ENCODE assay signal across 8 cellular contexts in genomic region chr6:16964553-16965499, GRCh38.
DNase-seq lines count a peak whose midpoint lies in the region; ATAC-seq and TF ChIP-seq lines count a peak whose summit lies in the region.

No MANE protein-coding gene starts in this region.

- H3K27ac ChIP-seq in breast epithelium: no peak overlapping the region

- H3K4me3 ChIP-seq in WI38 (ENCODE audit: low read depth, low read length) (no peak overlapping the region), breast epithelium (peak overlapping the region in 1 of 3 donors; percentile 40)

- no peaks in the 10 kb centered on the region for H3K36me3 Mint-ChIP-seq in immature natural killer cell

- H3K27me3 Mint-ChIP-seq in immature natural killer cell (ENCODE audit: low read depth in 3 of 3): peaks cover 3 to 14% (median 7%) of the 10 kb centered on the region in 3 donors

- H3K36me3 ChIP-seq in breast epithelium: no peaks in the 10 kb centered on the region

- peak; percentile 90 for ATAC-seq in HG02642 (IDR thresholded peaks at IDR 0.05; ENCODE audit: poor library complexity, unreplicated experiment)
- ATAC-seq in HG02970 (IDR thresholded peaks at IDR 0.05; ENCODE audit: low FRiP score, unreplicated experiment): no peak

- peaks cover 0 to 3% of the 10 kb centered on the region in 2 donors for H3K4me1 ChIP-seq in breast epithelium

- H3K9me3 Mint-ChIP-seq in immature natural killer cell: no peaks in the 10 kb centered on the region

- DNase-seq in NCI-H1694 treated with DMSO at 0.1 percent for 48 hours (lab: John Stamatoyannopoulos, UW): peak; percentile 13
- DNase-seq in breast epithelium (ENCODE audit: low spot score in 2 of 2): peak; percentile 61 to 80
- DNase-seq in immature natural killer cell: peak; percentile 34 to 55 (median 47)
- peak; percentile 20 to 44 for DNase-seq in stimulated activated CD4-positive, alpha-beta T cell treated with anti-CD3 and anti-CD28 coated beads, Interleukin-15, amount 100 ng/mL, for 1 hour (ENCODE audit: low read depth in 1 of 2, low spot score in 1 of 2)

- H3K4me3 Mint-ChIP-seq in immature natural killer cell: no peak overlapping the region

- peaks cover 0 to 9% of the 10 kb centered on the region in 2 donors for H3K4me1 Mint-ChIP-seq in immature natural killer cell

- intact Hi-C loops in breast epithelium (cut with DNase I; ENCODE audit: low total_unique reads): no loop called here

- no peak for TF ChIP-seq POLR2A in breast epithelium (IDR thresholded peaks at IDR 0.05)

- TF ChIP-seq CTCF in GM12874 (IDR thresholded peaks at IDR 0.05; ENCODE audit: insufficient read depth, low read depth, low read length) (peak; percentile 95), WI38 (IDR thresholded peaks at IDR 0.05; ENCODE audit: low read depth, low read length) (peak; percentile 94), breast epithelium (IDR thresholded peaks at IDR 0.05) (peak; percentile 42 to 90 (median 82))

- H3K27me3 ChIP-seq in breast epithelium: no peaks in the 10 kb centered on the region

- H3K27ac Mint-ChIP-seq in immature natural killer cell: no peak overlapping the region

- H3K9me3 ChIP-seq in breast epithelium: no peaks in the 10 kb centered on the region

Comparison
In these comparisons a context has a peak if more than half of its experiments do, and no peak if none do; other contexts are left out.
1. DNase-seq: peak in every context shown above with its lines; median percentile 70 in breast epithelium; 47 in immature natural killer cell; 32 in stimulated activated CD4-positive, alpha-beta T cell treated with anti-CD3 and anti-CD28 coated beads, Interleukin-15, amount 100 ng/mL, for 1 hour; 13 in NCI-H1694 treated with DMSO at 0.1 percent for 48 hours.